Comparison of ENCODE assay signal across 8 cellular contexts in the genomic region with DNA sequence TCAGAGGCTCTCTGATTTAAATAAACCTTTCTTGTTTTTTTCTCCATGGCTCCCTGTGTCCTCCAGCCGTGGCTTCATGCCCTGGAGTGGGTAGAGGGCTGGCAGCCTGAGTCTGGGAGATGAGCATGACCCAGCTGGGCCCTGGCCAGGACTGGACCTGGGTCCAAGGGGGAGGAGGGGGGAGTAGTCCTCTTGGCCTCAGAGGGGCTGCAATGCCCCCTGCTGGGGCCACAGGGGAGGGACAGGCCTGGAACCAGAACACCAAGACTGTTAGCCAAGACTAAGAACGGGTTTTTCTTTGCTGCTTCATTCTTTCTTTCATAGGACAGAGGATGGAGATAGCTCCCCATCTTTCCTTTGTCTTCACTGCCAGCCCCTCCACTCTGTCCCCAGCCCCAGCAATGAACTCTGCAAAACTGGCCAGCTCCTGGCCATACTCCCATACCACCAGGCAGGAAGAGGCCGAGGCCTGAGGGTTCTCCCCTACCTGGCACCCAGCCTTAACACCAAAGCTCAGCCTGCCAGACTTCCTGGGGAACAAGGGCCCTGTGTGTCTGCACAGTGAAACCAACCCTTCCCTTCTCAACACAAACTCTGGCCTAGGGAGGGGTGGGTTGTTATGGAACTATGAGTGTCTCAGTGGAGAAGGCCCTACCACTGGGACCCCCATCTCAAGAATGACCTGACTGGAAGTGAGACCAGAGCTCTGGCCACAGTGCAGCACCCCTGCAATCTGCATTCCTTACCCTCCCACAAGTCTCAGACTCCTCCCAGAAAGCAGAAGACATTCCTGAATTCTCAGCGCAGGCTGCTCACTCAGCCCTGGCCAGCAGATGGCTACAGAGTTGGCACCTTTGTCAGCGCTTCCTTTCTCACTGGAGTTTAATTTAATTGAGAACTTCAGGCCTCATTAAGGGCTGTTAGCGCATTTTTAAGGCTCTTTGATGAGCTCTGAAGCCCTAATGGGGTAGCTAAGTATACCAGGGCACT. TPM values are rescaled to one million over a fixed set of nuclear protein-coding genes. Genes with fewer than 3 reads are reported as not detected.
A peak's percentile ranks its signal among the peaks of the same experiment; 100 is the strongest.
DNase-seq lines count a peak whose midpoint lies in the region; ATAC-seq, FAIRE-seq and TF ChIP-seq lines count a peak whose summit lies in the region.

No MANE protein-coding gene starts in this region.

- H3K27me3 ChIP-seq in GM12878 (replicated peaks in 1 of 2; ENCODE audit: control insufficient read depth in 2 of 2, insufficient read depth in 2 of 2, low read length in 1 of 2) (no peaks in the 10 kb centered on the region), skeletal muscle satellite cell (ENCODE audit: control insufficient read depth, insufficient read depth, low read length) (no peaks in the 10 kb centered on the region)

- in situ Hi-C loops in GM12878 (cut with MboI) = loop anchor here (5.0 to 10.0 kb wide), 2 partner anchors 62 to 130 kb away; no protein-coding TSS in a partner anchor

- no peak for TF ChIP-seq EP300 in GM12878 (IDR thresholded peaks at IDR 0.05; ENCODE audit: borderline replicate concordance in 1 of 2, control insufficient read depth in 1 of 2, low read depth in 2 of 2, low read length in 2 of 2)

- WGBS in GM12878 (ENCODE audit: insufficient coverage, insufficient replicate concordance, low lambda C conversion rate, missing lambda C conversion rate) = 92% methylated on average over 6 of the region's 6 CpGs

- TF ChIP-seq POLR2A in GM12878 (IDR thresholded peaks at IDR 0.05; ENCODE audit: low read depth, low read length) = no peak

- no peak overlapping the region for H2AFZ ChIP-seq in GM12878 (ENCODE audit: control insufficient read depth, low read depth, low read length)

- peak; percentile 56 for ATAC-seq in GM12878
- ATAC-seq in HG03097 (IDR thresholded peaks at IDR 0.05; ENCODE audit: low FRiP score, unreplicated experiment) = no peak
- no peak for ATAC-seq in GM18519 (IDR thresholded peaks at IDR 0.05; ENCODE audit: low FRiP score, unreplicated experiment)

- H3K9me3 ChIP-seq in GM12878 (replicated peaks; ENCODE audit: control insufficient read depth, insufficient read depth, low read length) (no peaks in the 10 kb centered on the region), skeletal muscle satellite cell (replicated peaks; ENCODE audit: low read length) (no peaks in the 10 kb centered on the region)

- H4K20me1 ChIP-seq in GM12878 (ENCODE audit: control insufficient read depth, insufficient read depth) = no peaks in the 10 kb centered on the region

- SMC1A ChIA-PET in GM12878 (lab: Charles Lee; ENCODE audit: uncharacterized antibody, unreplicated experiment) = interaction anchor here (0.7 to 3.5 kb wide), 12 partner anchors 7 to 138 kb away, joined by 3 to 26 read pairs (median 4); partner anchors contain the start of gene SLC35B2

- POLR2A ChIA-PET in GM12878 (lab: Charles Lee) = interaction anchor here (0.6 to 4.4 kb wide), 3 partner anchors 9 to 11 kb away, joined by 3 to 27 read pairs (median 5); no protein-coding TSS in a partner anchor

- H3K4me1 ChIP-seq in GM12878 (ENCODE audit: control insufficient read depth, insufficient read depth, low read length) (peaks cover 8% of the 10 kb centered on the region), skeletal muscle satellite cell (ENCODE audit: control insufficient read depth, insufficient read depth, low read length) (peaks cover 44% of the 10 kb centered on the region)

- RAD21 ChIA-PET in GM12878 (lab: Charles Lee; ENCODE audit: unreplicated experiment) = interaction anchor here (0.9 to 4.8 kb wide), 6 partner anchors 10 to 65 kb away, joined by 3 to 29 read pairs (median 8); partner anchors contain the start of gene SLC29A1

- FAIRE-seq in GM12878 (lab: Jason Lieb, UNC) = no peak

- DNase-seq in GM03348 (ENCODE audit: low spot score) (peak; percentile 90), MV-4-11 (lab: John Stamatoyannopoulos, UW) (peak; percentile 23), GM12878 (ENCODE audit: low read depth, low spot score) (no peak), hippocampal formation (lab: John Stamatoyannopoulos, UW) (peak; percentile 86 to 87), mesenteric fat pad (ENCODE audit: low spot score) (no peak)

- TF ChIP-seq RAD21 in GM12878 (IDR thresholded peaks at IDR 0.05; ENCODE audit: insufficient read depth, low read depth, low read length) = peak; percentile 76

- no peak overlapping the region for H3K4me2 ChIP-seq in GM12878 (ENCODE audit: control insufficient read depth, insufficient read depth)
- peak overlapping the region; percentile 25 for H3K4me2 ChIP-seq in skeletal muscle satellite cell (ENCODE audit: low read length)

- no peaks in the 10 kb centered on the region for H3K79me2 ChIP-seq in GM12878 (ENCODE audit: control insufficient read depth, insufficient read depth, low read length)

- TF ChIP-seq CTCF in GM12878 (IDR thresholded peaks at IDR 0.05 in 2 of 3, conservative IDR thresholded peaks at IDR 0.05 in 1 of 3; ENCODE audit: control insufficient read depth in 2 of 3, extremely low read depth in 1 of 3, insufficient read depth in 1 of 3, low read depth in 3 of 3, low read length in 3 of 3) = peak; percentile 72 to 85 (median 85)

- no peak overlapping the region for H3K9ac ChIP-seq in GM12878 (ENCODE audit: control insufficient read depth, insufficient read depth, low read length)
- H3K9ac ChIP-seq in skeletal muscle satellite cell (ENCODE audit: low read depth, low read length) = peak overlapping the region; percentile 44

- no TSS peak for BruUV-seq in GM12878 (replicated peaks; lab: Mats Ljungman, UMichigan)

- CTCF ChIA-PET in GM12878 (lab: Yijun Ruan, JAX) = interaction anchor here (0.5 to 6.4 kb wide), 25 partner anchors 11 to 138 kb away, joined by 3 to 117 read pairs (median 5); partner anchors contain the start of genes AARS2, HSP90AB1 and SLC29A1

- peaks cover 4 to 19% of the 10 kb centered on the region in 2 experiments; a peak in 3 of 4 replicates for H3K36me3 ChIP-seq in GM12878 (ENCODE audit: control insufficient read depth in 2 of 2, insufficient read depth in 2 of 2, low read length in 1 of 2)
- H3K36me3 ChIP-seq in skeletal muscle satellite cell (ENCODE audit: insufficient read depth, low read length) = peaks cover 9% of the 10 kb centered on the region

- H3K4me3 ChIP-seq in GM12878 = no peak overlapping the region
- no peak overlapping the region for H3K4me3 ChIP-seq in skeletal muscle satellite cell (ENCODE audit: low read length)

- intact Hi-C loops in GM12878 (cut with micrococcal nuclease; ENCODE audit: unreplicated experiment) = loop anchor here (1.0 kb wide), 1 partner anchor 138 kb away; no protein-coding TSS in a partner anchor

- no peak overlapping the region for H3K27ac ChIP-seq in GM12878 (ENCODE audit: control insufficient read depth, insufficient read depth)

RNA-seq across cellular contexts. Expression of gene SLC29A1, which starts 11.0 kb away (rescaled TPM):
- total RNA-seq in GM12878 (2013; cell fraction: nucleolus; rRNA removed) = 127 and 138 TPM in 2 replicates
- total RNA-seq in GM12878 (2014; rRNA removed) (54.7 and 63.9 TPM in 2 replicates), GM12878 (2014; rRNA removed; fragmentation: Illumina TruSeq; extraction: Trizol) (33.2 and 34.6 TPM in 2 replicates), GM12878 (2021) (71.7 and 79.5 TPM in 2 replicates), mesenteric fat pad (205 TPM)
- polyA plus RNA-seq in GM12878 (2011; ENCODE audit: low read depth) = 29.0 TPM
- polyA plus RNA-seq in GM12878 (2011; rRNA removed) (64.1 and 132 TPM in 2 replicates), GM12878 (2014; fragmentation: Illumina TruSeq; extraction: Trizol) (64.8 and 111 TPM in 2 replicates), GM12878 (2014; fragmentation: Nextera tagmentation; extraction: Ambion mirVana) (10 to 100 TPM in 1 of 2 experiments, 1 to 10 TPM in 1; 10.0 to 15.7 TPM), GM12878 (2014; rRNA removed) (120 and 121 TPM in 2 replicates), GM12878 (2016; fragmentation: Nextera tagmentation; extraction: Ambion mirVana) (100 to 1,000 TPM; 107 to 111 TPM)
- polyA plus RNA-seq in GM12878 (2011; cell fraction: cytosol; rRNA removed) = 183 and 202 TPM in 2 replicates
- polyA plus RNA-seq in GM12878 (2011; cell fraction: nucleus; rRNA removed) = 406 and 468 TPM in 2 replicates
- polyA plus RNA-seq in GM12878 (2012) = 48.6 and 53.5 TPM in 2 replicates
- polyA minus RNA-seq in GM12878 (2011; rRNA and poly(A)+ RNA removed) = 158 and 166 TPM in 2 replicates
- 37.8 and 38.3 TPM in 2 replicates for polyA minus RNA-seq in GM12878 (2011; cell fraction: cytosol; rRNA and poly(A)+ RNA removed)
- polyA minus RNA-seq in GM12878 (2011; cell fraction: nucleus; rRNA and poly(A)+ RNA removed) = 58.9 and 105 TPM in 2 replicates
- 9.4 and 17.7 TPM in 2 replicates for total RNA-seq in skeletal muscle satellite cell (2012; rRNA removed)

RNA-seq across cellular contexts. Expression of gene HSP90AB1, which starts 12.5 kb away (rescaled TPM):
- 295 and 318 TPM in 2 replicates for total RNA-seq in GM12878 (2013; cell fraction: nucleolus; rRNA removed)
- total RNA-seq in GM12878 (2014; rRNA removed) (1,125 and 1,245 TPM in 2 replicates), GM12878 (2014; rRNA removed; fragmentation: Illumina TruSeq; extraction: Trizol) (1,212 and 1,260 TPM in 2 replicates), GM12878 (2021) (1,166 and 1,167 TPM in 2 replicates), mesenteric fat pad (630 TPM)
- polyA plus RNA-seq in GM12878 (2011; ENCODE audit: low read depth) = 830 TPM
- polyA plus RNA-seq in GM12878 (2011; rRNA removed) (1,290 and 1,505 TPM in 2 replicates), GM12878 (2014; fragmentation: Illumina TruSeq; extraction: Trizol) (1,676 and 1,846 TPM in 2 replicates), GM12878 (2014; fragmentation: Nextera tagmentation; extraction: Ambion mirVana) (1,000 to 10,000 TPM; 1,089 to 1,682 TPM), GM12878 (2014; rRNA removed) (960 and 988 TPM in 2 replicates), GM12878 (2016; fragmentation: Nextera tagmentation; extraction: Ambion mirVana) (1,000 to 10,000 TPM; 1,078 to 1,109 TPM)
- polyA plus RNA-seq in GM12878 (2011; cell fraction: cytosol; rRNA removed) = 1,040 and 1,248 TPM in 2 replicates
- polyA plus RNA-seq in GM12878 (2011; cell fraction: nucleus; rRNA removed) = 565 and 804 TPM in 2 replicates
- 750 and 926 TPM in 2 replicates for polyA plus RNA-seq in GM12878 (2012)
- polyA minus RNA-seq in GM12878 (2011; rRNA and poly(A)+ RNA removed) = 1,120 and 1,147 TPM in 2 replicates
- 408 and 462 TPM in 2 replicates for polyA minus RNA-seq in GM12878 (2011; cell fraction: cytosol; rRNA and poly(A)+ RNA removed)
- polyA minus RNA-seq in GM12878 (2011; cell fraction: nucleus; rRNA and poly(A)+ RNA removed) = 114 and 165 TPM in 2 replicates
- total RNA-seq in skeletal muscle satellite cell (2012; rRNA removed) = 1,060 and 1,062 TPM in 2 replicates

RNA-seq across cellular contexts. Expression of gene MYMX, which starts 17.7 kb away (rescaled TPM):
- total RNA-seq in GM12878 (2013; cell fraction: nucleolus; rRNA removed) = not detected in 2 replicates
- total RNA-seq in GM12878 (2014; rRNA removed) (0.16 TPM in 1 of 2 replicates, not detected in the other), GM12878 (2014; rRNA removed; fragmentation: Illumina TruSeq; extraction: Trizol) (not detected in 2 replicates), GM12878 (2021) (not detected in 2 replicates), mesenteric fat pad (11.6 TPM)
- polyA plus RNA-seq in GM12878 (2011; ENCODE audit: low read depth) = not detected
- polyA plus RNA-seq in GM12878 (2011; rRNA removed) (not detected in 2 replicates), GM12878 (2014; fragmentation: Illumina TruSeq; extraction: Trizol) (not detected in 2 replicates), GM12878 (2014; fragmentation: Nextera tagmentation; extraction: Ambion mirVana) (not detected), GM12878 (2014; rRNA removed) (0.18 TPM in 1 of 2 replicates, not detected in the other), GM12878 (2016; fragmentation: Nextera tagmentation; extraction: Ambion mirVana) (not detected)
- 0.12 and 0.30 TPM in 2 replicates for polyA plus RNA-seq in GM12878 (2011; cell fraction: cytosol; rRNA removed)
- not detected in 2 replicates for polyA plus RNA-seq in GM12878 (2011; cell fraction: nucleus; rRNA removed)
- not detected in 2 replicates for polyA plus RNA-seq in GM12878 (2012)
- polyA minus RNA-seq in GM12878 (2011; rRNA and poly(A)+ RNA removed) = not detected in 2 replicates
- not detected in 2 replicates for polyA minus RNA-seq in GM12878 (2011; cell fraction: cytosol; rRNA and poly(A)+ RNA removed)
- not detected in 2 replicates for polyA minus RNA-seq in GM12878 (2011; cell fraction: nucleus; rRNA and poly(A)+ RNA removed)
- 1.1 TPM in 1 of 2 replicates, not detected in the other for total RNA-seq in skeletal muscle satellite cell (2012; rRNA removed)

RNA-seq across cellular contexts. Expression of gene SLC35B2, which starts 22.9 kb away (rescaled TPM):
- 34.4 and 37.1 TPM in 2 replicates for total RNA-seq in GM12878 (2013; cell fraction: nucleolus; rRNA removed)
- 34.1 and 35.1 TPM in 2 replicates for total RNA-seq in GM12878 (2014; rRNA removed)
- 24.3 and 25.1 TPM in 2 replicates for total RNA-seq in GM12878 (2014; rRNA removed; fragmentation: Illumina TruSeq; extraction: Trizol)
- 33.5 and 35.8 TPM in 2 replicates for total RNA-seq in GM12878 (2021)
- 23.1 TPM for polyA plus RNA-seq in GM12878 (2011; ENCODE audit: low read depth)
- polyA plus RNA-seq in GM12878 (2011; rRNA removed) = 19.7 and 32.2 TPM in 2 replicates
- polyA plus RNA-seq in GM12878 (2011; cell fraction: cytosol; rRNA removed) = 48.8 and 53.9 TPM in 2 replicates
- polyA plus RNA-seq in GM12878 (2011; cell fraction: nucleus; rRNA removed) = 89.8 and 144 TPM in 2 replicates
- polyA plus RNA-seq in GM12878 (2012) = 38.5 and 38.9 TPM in 2 replicates
- polyA plus RNA-seq in GM12878 (2014; fragmentation: Illumina TruSeq; extraction: Trizol) = 23.9 and 35.2 TPM in 2 replicates
- 10 to 100 TPM; 11.3 to 14.9 TPM for polyA plus RNA-seq in GM12878 (2014; fragmentation: Nextera tagmentation; extraction: Ambion mirVana)
- polyA plus RNA-seq in GM12878 (2014; rRNA removed) = 45.2 and 45.4 TPM in 2 replicates
- polyA plus RNA-seq in GM12878 (2016; fragmentation: Nextera tagmentation; extraction: Ambion mirVana) = 10 to 100 TPM; 39.5 to 40.8 TPM
- polyA minus RNA-seq in GM12878 (2011; rRNA and poly(A)+ RNA removed) = 17.3 and 33.3 TPM in 2 replicates
- 5.2 and 7.0 TPM in 2 replicates for polyA minus RNA-seq in GM12878 (2011; cell fraction: cytosol; rRNA and poly(A)+ RNA removed)
- polyA minus RNA-seq in GM12878 (2011; cell fraction: nucleus; rRNA and poly(A)+ RNA removed) = 19.7 and 27.3 TPM in 2 replicates
- 71.2 and 86.7 TPM in 2 replicates for total RNA-seq in skeletal muscle satellite cell (2012; rRNA removed)
- 27.4 TPM for total RNA-seq in mesenteric fat pad

RNA-seq across cellular contexts. Expression of gene NFKBIE, which starts 31.0 kb away (rescaled TPM):
- 127 and 202 TPM in 2 replicates for total RNA-seq in GM12878 (2013; cell fraction: nucleolus; rRNA removed)
- total RNA-seq in GM12878 (2014; rRNA removed) (45.1 and 47.0 TPM in 2 replicates), GM12878 (2014; rRNA removed; fragmentation: Illumina TruSeq; extraction: Trizol) (39.5 and 43.2 TPM in 2 replicates), GM12878 (2021) (53.6 and 57.0 TPM in 2 replicates), mesenteric fat pad (6.6 TPM)
- 13.6 TPM for polyA plus RNA-seq in GM12878 (2011; ENCODE audit: low read depth)
- polyA plus RNA-seq in GM12878 (2011; rRNA removed) (106 and 126 TPM in 2 replicates), GM12878 (2014; fragmentation: Illumina TruSeq; extraction: Trizol) (34.5 and 38.1 TPM in 2 replicates), GM12878 (2014; fragmentation: Nextera tagmentation; extraction: Ambion mirVana) (10 to 100 TPM; 10.4 to 26.0 TPM), GM12878 (2014; rRNA removed) (52.4 and 60.3 TPM in 2 replicates), GM12878 (2016; fragmentation: Nextera tagmentation; extraction: Ambion mirVana) (10 to 100 TPM; 30.4 to 30.6 TPM)
- 111 and 125 TPM in 2 replicates for polyA plus RNA-seq in GM12878 (2011; cell fraction: cytosol; rRNA removed)
- polyA plus RNA-seq in GM12878 (2011; cell fraction: nucleus; rRNA removed) = 154 TPM in 2 replicates
- 36.7 and 71.2 TPM in 2 replicates for polyA plus RNA-seq in GM12878 (2012)
- 61.6 and 113 TPM in 2 replicates for polyA minus RNA-seq in GM12878 (2011; rRNA and poly(A)+ RNA removed)
- 36.5 and 58.5 TPM in 2 replicates for polyA minus RNA-seq in GM12878 (2011; cell fraction: cytosol; rRNA and poly(A)+ RNA removed)
- polyA minus RNA-seq in GM12878 (2011; cell fraction: nucleus; rRNA and poly(A)+ RNA removed) = 67.9 and 93.8 TPM in 2 replicates
- total RNA-seq in skeletal muscle satellite cell (2012; rRNA removed) = 6.6 and 12.7 TPM in 2 replicates

Comparison
In these comparisons a context has a peak if more than half of its experiments do, and no peak if none do; other contexts are left out.
1. DNase-seq: peak in GM03348 (single experiment), MV-4-11 (single experiment) and hippocampal formation (2 of 2); none in GM12878 (single experiment) and mesenteric fat pad (single experiment).